ENCODE assay signal across 12 cellular contexts in genomic region chr11:64857485-64857884, GRCh38. TPM values are rescaled to one million over a fixed set of nuclear protein-coding genes. Genes with fewer than 3 reads are reported as not detected.
A peak's percentile ranks its signal among the peaks of the same experiment; 100 is the strongest.
DNase-seq lines count a peak whose midpoint lies in the region; ATAC-seq and TF ChIP-seq lines count a peak whose summit lies in the region.
"Had no signal": no experiment of that assay in that cellular context is flagged by ENCODE, and none has a peak within 500 bp of the region (broad histone marks: within the 10 kb centered on the region; RNA-seq: fewer than 3 reads in every experiment).

No MANE protein-coding gene starts in this region.

- H3K9me3 ChIP-seq in CD4-positive, alpha-beta T cell (ENCODE audit: control insufficient read depth, low read length), result no peaks in the 10 kb centered on the region
- H3K9me3 ChIP-seq in NT2/D1 (ENCODE audit: insufficient read depth, low read length), result no peaks in the 10 kb centered on the region
- H3K9me3 ChIP-seq in skeletal muscle tissue (ENCODE audit: control insufficient read depth in 3 of 3, low read length in 3 of 3), result no peaks in the 10 kb centered on the region

- H3K9ac ChIP-seq in NT2/D1 (ENCODE audit: insufficient read length, low read depth) (peak overlapping the region; percentile 21), skeletal muscle tissue (ENCODE audit: low read depth in 1 of 3, low read length in 3 of 3) (peak overlapping the region in 2 of 3 donors; percentile 43 to 57)

- H3K9me3 Mint-ChIP-seq in CD4-positive, alpha-beta T cell, result no peaks in the 10 kb centered on the region
- H3K9me3 Mint-ChIP-seq: brain had no signal

- H3K4me1 ChIP-seq in NT2/D1 (ENCODE audit: insufficient read depth, insufficient read length) (peaks cover 33% of the 10 kb centered on the region), skeletal muscle tissue (ENCODE audit: control insufficient read depth in 3 of 3, insufficient read depth in 3 of 3, low read length in 3 of 3) (peaks cover 65 to 83% (median 82%) of the 10 kb centered on the region in 3 donors)

- H3K27ac ChIP-seq in CD4-positive, alpha-beta T cell (ENCODE audit: low read depth, low read length), result peak overlapping the region; percentile 87
- H3K27ac ChIP-seq in coronary artery, result peak overlapping the region; percentile 91
- peak overlapping the region; percentile 89 for H3K27ac ChIP-seq in skeletal muscle tissue (ENCODE audit: low read depth, low read length)

- peaks cover 71% of the 10 kb centered on the region for H3K36me3 ChIP-seq in NT2/D1 (ENCODE audit: insufficient read depth, insufficient read length, low read length)
- H3K36me3 ChIP-seq in skeletal muscle tissue (ENCODE audit: control insufficient read depth in 3 of 3, insufficient read depth in 3 of 3, low read length in 3 of 3), result peaks cover 3 to 12% (median 5%) of the 10 kb centered on the region in 3 donors

- peak overlapping the region; percentile 38 for H3K4me3 Mint-ChIP-seq in CD4-positive, alpha-beta T cell
- H3K4me3 Mint-ChIP-seq: brain had no signal

- TF ChIP-seq CTCF in CD4-positive, alpha-beta T cell (IDR thresholded peaks at IDR 0.05), result no peak
- TF ChIP-seq CTCF in coronary artery (IDR thresholded peaks at IDR 0.05), result no peak

- peaks cover 82% of the 10 kb centered on the region for H3K36me3 Mint-ChIP-seq in CD4-positive, alpha-beta T cell (ENCODE audit: low read depth)

- H3K27me3 Mint-ChIP-seq in CD4-positive, alpha-beta T cell, result no peaks in the 10 kb centered on the region
- H3K27me3 Mint-ChIP-seq: brain had no signal

- H3K27ac Mint-ChIP-seq in CD4-positive, alpha-beta T cell, result peak overlapping the region; percentile 93
- H3K27ac Mint-ChIP-seq: brain had no signal

- CTCF ChIA-PET in CD4-positive, alpha-beta T cell (lab: Charles Lee), result interaction anchor here (1.8 kb wide), 1 partner anchor 17 kb away, joined by 6 read pairs; no protein-coding TSS in a partner anchor

- no peak for DNase-seq in CD4-positive, alpha-beta T cell
- DNase-seq in NT2/D1 (ENCODE audit: low read depth, low spot score) (no peak), coronary artery (ENCODE audit: low spot score) (no peak), SW 1271 (lab: John Stamatoyannopoulos, UW) (no peak), NCI-H1092 treated with DMSO at 0.1 percent for 48 hours (lab: John Stamatoyannopoulos, UW) (no peak), NCI-H2081 treated with DMSO at 0.1 percent for 48 hours (lab: John Stamatoyannopoulos, UW) (no peak)
- DNase-seq: DMS79, KBM-7, SIG-M5 had no signal

- ATAC-seq in CD4-positive, alpha-beta T cell (ENCODE audit: poor library complexity), result no peak
- no peak for ATAC-seq in HG03159 (IDR thresholded peaks at IDR 0.05; ENCODE audit: unreplicated experiment)

- peaks cover 90% of the 10 kb centered on the region for H3K4me1 Mint-ChIP-seq in CD4-positive, alpha-beta T cell (ENCODE audit: low read depth)

- intact Hi-C loops in CD4-positive, alpha-beta T cell (cut with DNase I, micrococcal nuclease), result no loop called here

- POLR2A ChIA-PET in CD4-positive, alpha-beta T cell (lab: Charles Lee), result interaction anchor here (1.8 to 27.2 kb wide), 4 partner anchors 6 to 66 kb away, joined by 7 to 767 read pairs (median 293); partner anchors contain the start of genes EHD1 and PPP2R5B

- H3K27me3 ChIP-seq in CD4-positive, alpha-beta T cell (ENCODE audit: control insufficient read depth, insufficient read depth, low read length), result no peaks in the 10 kb centered on the region
- no peaks in the 10 kb centered on the region for H3K27me3 ChIP-seq in NT2/D1 (ENCODE audit: insufficient read depth, insufficient read length)
- H3K27me3 ChIP-seq in skeletal muscle tissue (ENCODE audit: control insufficient read depth in 3 of 3, insufficient read depth in 3 of 3, low read length in 3 of 3), result no peaks in the 10 kb centered on the region

- H3K4me3 ChIP-seq in NT2/D1 (ENCODE audit: insufficient read length, low read depth), result no peak overlapping the region
- no peak overlapping the region for H3K4me3 ChIP-seq in coronary artery
- no peak overlapping the region for H3K4me3 ChIP-seq in skeletal muscle tissue (ENCODE audit: low read length in 3 of 3)

RNA-seq across cellular contexts. Expression of gene CDC42BPG, which starts 13.0 kb away (rescaled TPM):
- total RNA-seq in CD4-positive, alpha-beta T cell, result 1 to 10 TPM; 6.9 to 9.7 TPM
- total RNA-seq in skeletal muscle tissue, result under 0.01 TPM

RNA-seq across cellular contexts. Expression of gene EHD1, which starts 20.9 kb away (rescaled TPM):
- 100 to 1,000 TPM; 132 to 139 TPM for total RNA-seq in CD4-positive, alpha-beta T cell
- total RNA-seq in skeletal muscle tissue, result 28.2 TPM

RNA-seq across cellular contexts. Expression of gene MEN1, which starts 47.1 kb away (rescaled TPM):
- 10 to 100 TPM; 16.4 to 17.7 TPM for total RNA-seq in CD4-positive, alpha-beta T cell
- total RNA-seq in skeletal muscle tissue, result 7.3 TPM

RNA-seq across cellular contexts. Expression of gene MAP4K2, which starts 54.5 kb away (rescaled TPM):
- 10 to 100 TPM; 71.9 to 74.1 TPM for total RNA-seq in CD4-positive, alpha-beta T cell
- total RNA-seq in skeletal muscle tissue, result 2.6 TPM

RNA-seq across cellular contexts. Expression of gene ATG2A, which starts 59.5 kb away (rescaled TPM):
- 100 to 1,000 TPM; 189 to 198 TPM for total RNA-seq in CD4-positive, alpha-beta T cell
- 3.1 TPM for total RNA-seq in skeletal muscle tissue
